Comparison of ENCODE assay signal across 9 cellular contexts in genomic region chr3:41893977-41894376, GRCh38.
DNase-seq lines count a peak whose midpoint lies in the region; ATAC-seq, FAIRE-seq and TF ChIP-seq lines count a peak whose summit lies in the region.
"Had no signal": no experiment of that assay in that cellular context is flagged by ENCODE, and none has a peak within 500 bp of the region (broad histone marks: within the 10 kb centered on the region; RNA-seq: fewer than 3 reads in every experiment).

No MANE protein-coding gene starts in this region.

- no peak overlapping the region for H3K9ac ChIP-seq in KMS-11
- H3K9ac ChIP-seq in astrocyte (ENCODE audit: low read length) = no peak overlapping the region

- peaks cover 11% of the 10 kb centered on the region for H3K36me3 Mint-ChIP-seq in astrocyte (ENCODE audit: low read depth, unreplicated experiment)

- H3K27ac Mint-ChIP-seq in astrocyte (ENCODE audit: unreplicated experiment) = no peak overlapping the region

- no peak for ATAC-seq in GM21526 (IDR thresholded peaks at IDR 0.05; ENCODE audit: low FRiP score, unreplicated experiment)

- no peaks in the 10 kb centered on the region for H3K27me3 Mint-ChIP-seq in astrocyte (ENCODE audit: low read depth, unreplicated experiment)
- H3K27me3 Mint-ChIP-seq: CD8-positive, alpha-beta memory T cell had no signal

- H3K4me3 ChIP-seq in KMS-11 (IDR thresholded peaks at IDR 0.05; ENCODE audit: insufficient read depth, low read depth, low read length) = no peak overlapping the region
- H3K4me3 ChIP-seq in astrocyte (ENCODE audit: insufficient read depth, low read depth, low read length) = no peak overlapping the region
- H3K4me3 ChIP-seq in kidney epithelial cell (ENCODE audit: low read depth, low read length) = no peak overlapping the region
- no peak overlapping the region for H3K4me3 ChIP-seq in MG63

- H3K27ac ChIP-seq in KMS-11 (no peak overlapping the region), astrocyte (ENCODE audit: low read depth, low read length) (no peak overlapping the region)

- H3K4me3 Mint-ChIP-seq in astrocyte (ENCODE audit: unreplicated experiment) = no peak overlapping the region
- H3K4me3 Mint-ChIP-seq: CD8-positive, alpha-beta memory T cell had no signal

- H3K9me3 Mint-ChIP-seq in astrocyte (ENCODE audit: unreplicated experiment) = peaks cover 7% of the 10 kb centered on the region

- H3K4me2 ChIP-seq in KMS-11 (no peak overlapping the region), astrocyte (ENCODE audit: low read length) (no peak overlapping the region)

- H3K36me3 ChIP-seq in KMS-11 (ENCODE audit: insufficient read depth) (no peaks in the 10 kb centered on the region), astrocyte (ENCODE audit: insufficient read depth, low read length) (no peaks in the 10 kb centered on the region), kidney epithelial cell (ENCODE audit: control insufficient read depth, insufficient read depth, low read length) (no peaks in the 10 kb centered on the region), MG63 (no peaks in the 10 kb centered on the region)

- TF ChIP-seq CTCF in KMS-11 (conservative IDR thresholded peaks at IDR 0.05; ENCODE audit: low read depth, low read length) (peak; percentile 43; the same call in 1 of the 2 replicates), astrocyte (IDR thresholded peaks at IDR 0.05; ENCODE audit: insufficient read depth, low read depth, low read length) (peak; percentile 41), kidney epithelial cell (IDR thresholded peaks at IDR 0.05; ENCODE audit: insufficient read depth, low read length, poor library complexity, severe bottlenecking) (peak; percentile 21)

- H3K4me1 Mint-ChIP-seq in astrocyte (ENCODE audit: low read depth, unreplicated experiment) = no peaks in the 10 kb centered on the region
- H3K4me1 Mint-ChIP-seq: CD8-positive, alpha-beta memory T cell had no signal

- FAIRE-seq in astrocyte (lab: Jason Lieb, UNC) = no peak

- DNase-seq in NCI-H2081 (lab: John Stamatoyannopoulos, UW) = peak; percentile 3 to 5
- no peak for DNase-seq in NCI-H2081 treated with DMSO at 0.1 percent for 48 hours (lab: John Stamatoyannopoulos, UW)
- DNase-seq in astrocyte (ENCODE audit: low read depth) = peak; percentile 40
- no peak for DNase-seq in kidney epithelial cell (ENCODE audit: low read depth)
- DNase-seq in posterior vena cava (ENCODE audit: low spot score) = no peak
- no peak for DNase-seq in MG63

- no peaks in the 10 kb centered on the region for H3K4me1 ChIP-seq in KMS-11 (ENCODE audit: low read depth, poor library complexity, severe bottlenecking)
- H3K4me1 ChIP-seq in astrocyte (ENCODE audit: insufficient read depth, low read length) = no peaks in the 10 kb centered on the region

- H3K79me2 ChIP-seq in KMS-11 (ENCODE audit: insufficient read depth, low read depth) (no peaks in the 10 kb centered on the region), astrocyte (ENCODE audit: insufficient read depth, low read length) (no peaks in the 10 kb centered on the region)

- H3K27me3 ChIP-seq in KMS-11 (ENCODE audit: insufficient read depth, low read depth) = no peaks in the 10 kb centered on the region
- H3K27me3 ChIP-seq in astrocyte (ENCODE audit: insufficient read depth, low read length) = no peaks in the 10 kb centered on the region
- H3K27me3 ChIP-seq in kidney epithelial cell (ENCODE audit: control insufficient read depth, insufficient read depth, low read length) = no peaks in the 10 kb centered on the region
- H3K27me3 ChIP-seq in MG63 = no peaks in the 10 kb centered on the region

- H2AFZ ChIP-seq in KMS-11 (ENCODE audit: low read depth) = no peak overlapping the region
- no peak overlapping the region for H2AFZ ChIP-seq in astrocyte (ENCODE audit: low read depth, low read length)

- H4K20me1 ChIP-seq in KMS-11 (ENCODE audit: insufficient read depth) = no peaks in the 10 kb centered on the region
- H4K20me1 ChIP-seq in astrocyte (ENCODE audit: insufficient read depth, low read length) = no peaks in the 10 kb centered on the region

- H3K9me3 ChIP-seq in astrocyte (ENCODE audit: insufficient read depth, low read depth, low read length) (no peaks in the 10 kb centered on the region), MG63 (no peaks in the 10 kb centered on the region)

- intact Hi-C loops in posterior vena cava (cut with DNase I) = loop anchor here (10.0 kb wide), 2 partner anchors 221 to 301 kb away; no protein-coding TSS in a partner anchor

Comparison
In these comparisons a context has a peak if more than half of its experiments do, and no peak if none do; other contexts are left out.
1. DNase-seq: peak in NCI-H2081 (2 of 2) and astrocyte (single experiment); none in NCI-H2081 treated with DMSO at 0.1 percent for 48 hours (single experiment), kidney epithelial cell (single experiment), posterior vena cava (single experiment) and MG63 (single experiment).
2. Peak in every context shown above with its lines, with median percentiles within 50 percentile points of each other: CTCF ChIP-seq.